8 cellular contexts compared by ENCODE assay signal in genomic region chr1:109427171-109427467, GRCh38. TPM values are rescaled to one million over a fixed set of nuclear protein-coding genes. Genes with fewer than 3 reads are reported as not detected.
DNase-seq lines count a peak whose midpoint lies in the region; ATAC-seq, FAIRE-seq and TF ChIP-seq lines count a peak whose summit lies in the region.

No MANE protein-coding gene starts in this region.

- POLR2A ChIA-PET in activated naive CD8-positive, alpha-beta T cell treated with anti-CD3 and anti-CD28 coated beads, Interleukin-2, amount 10 ng/mL, durations not matched to agents 7 days and 5 days (lab: Charles Lee), result interaction anchor here (0.9 to 2.8 kb wide), 7 partner anchors 17 to 193 kb away, joined by 3 to 37 read pairs (median 10); partner anchors contain the start of genes AMPD2, ATXN7L2, GNAI3 and PSRC1

- no peak for TF ChIP-seq CTCF in keratinocyte (optimal IDR thresholded peaks at IDR 0.05 in 1 of 3, IDR thresholded peaks at IDR 0.05 in 1 of 3, conservative IDR thresholded peaks at IDR 0.05 in 1 of 3; ENCODE audit: extremely low read depth in 1 of 3, insufficient read depth in 2 of 3, low read length in 3 of 3)

- H3K9me1 ChIP-seq in keratinocyte (ENCODE audit: control insufficient read depth, extremely low read depth, insufficient read depth, low read length), result no peaks in the 10 kb centered on the region

- H3K9me3 Mint-ChIP-seq in activated CD4-positive, alpha-beta T cell treated with anti-CD3 and anti-CD28 coated beads, Interleukin-2, amount 10 ng/mL, durations not matched to agents 24 days and 14 days, result no peaks in the 10 kb centered on the region
- H3K9me3 Mint-ChIP-seq in activated naive CD8-positive, alpha-beta T cell treated with anti-CD3 and anti-CD28 coated beads, Interleukin-2, amount 10 ng/mL, durations not matched to agents 7 days and 5 days, result no peaks in the 10 kb centered on the region

- H3K4me3 Mint-ChIP-seq in activated CD4-positive, alpha-beta T cell treated with anti-CD3 and anti-CD28 coated beads, Interleukin-2, amount 10 ng/mL, durations not matched to agents 24 days and 14 days, result peak overlapping the region; percentile 94
- peak overlapping the region; percentile 93 for H3K4me3 Mint-ChIP-seq in activated naive CD8-positive, alpha-beta T cell treated with anti-CD3 and anti-CD28 coated beads, Interleukin-2, amount 10 ng/mL, durations not matched to agents 7 days and 5 days

- H3K79me2 ChIP-seq in keratinocyte (ENCODE audit: control insufficient read depth, insufficient read depth, low read length), result peaks cover 46% of the 10 kb centered on the region

- no peaks in the 10 kb centered on the region for H3K27me3 ChIP-seq in keratinocyte (ENCODE audit: control insufficient read depth, extremely low read depth, insufficient read depth, low read length)

- no peaks in the 10 kb centered on the region for H3K9me3 ChIP-seq in keratinocyte (ENCODE audit: control insufficient read depth, low read depth, low read length)

- peaks cover 14% of the 10 kb centered on the region for H3K4me1 ChIP-seq in keratinocyte (ENCODE audit: control insufficient read depth, extremely low read depth, insufficient read depth, low read length)

- intact Hi-C loops in activated CD4-positive, alpha-beta T cell treated with anti-CD3 and anti-CD28 coated beads, Interleukin-2, amount 10 ng/mL, durations not matched to agents 24 days and 14 days (cut with micrococcal nuclease), result loop anchor here (5.0 kb wide), 4 partner anchors 120 to 910 kb away; partner anchors contain the start of genes AMPD2, GNAI3, GNAT2 and RBM15

- peaks cover 26% of the 10 kb centered on the region for H3K36me3 Mint-ChIP-seq in activated CD4-positive, alpha-beta T cell treated with anti-CD3 and anti-CD28 coated beads, Interleukin-2, amount 10 ng/mL, durations not matched to agents 24 days and 14 days (ENCODE audit: low read depth)
- peaks cover 15% of the 10 kb centered on the region for H3K36me3 Mint-ChIP-seq in activated naive CD8-positive, alpha-beta T cell treated with anti-CD3 and anti-CD28 coated beads, Interleukin-2, amount 10 ng/mL, durations not matched to agents 7 days and 5 days

- dilution Hi-C loops in keratinocyte (cut with MboI; ENCODE audit: extremely low pct_ligation_motif_present, low sequenced_read_pairs), result no loop called here

- DNase-seq in activated CD4-positive, alpha-beta T cell treated with anti-CD3 and anti-CD28 coated beads, Interleukin-2, amount 10 ng/mL, durations not matched to agents 24 days and 14 days, result no peak
- DNase-seq in activated CD4-positive, alpha-beta T cell treated with anti-CD3 and anti-CD28 coated beads, Interleukin-2, amount 50 U/mL, for 4 hours, result no peak
- DNase-seq in activated naive CD8-positive, alpha-beta T cell treated with anti-CD3 and anti-CD28 coated beads, Interleukin-2, amount 10 ng/mL, durations not matched to agents 7 days and 5 days, result no peak
- DNase-seq in keratinocyte (ENCODE audit: low read depth, low spot score) (no peak), SKM-1 treated with dmso at 0.1 percent for 144 hours (lab: John Stamatoyannopoulos, UW; ENCODE audit: unreplicated experiment) (no peak), NCI-H510A treated with DMSO at 0.1 percent for 48 hours (lab: John Stamatoyannopoulos, UW) (no peak), occipital lobe (lab: John Stamatoyannopoulos, UW) (no peak)

- H3K9ac ChIP-seq in keratinocyte (ENCODE audit: control insufficient read depth, extremely low read depth, insufficient read depth, low read length), result peak overlapping the region; percentile 89

- peaks cover 24% of the 10 kb centered on the region for H3K4me1 Mint-ChIP-seq in activated CD4-positive, alpha-beta T cell treated with anti-CD3 and anti-CD28 coated beads, Interleukin-2, amount 10 ng/mL, durations not matched to agents 24 days and 14 days
- H3K4me1 Mint-ChIP-seq in activated naive CD8-positive, alpha-beta T cell treated with anti-CD3 and anti-CD28 coated beads, Interleukin-2, amount 10 ng/mL, durations not matched to agents 7 days and 5 days, result peaks cover 24% of the 10 kb centered on the region

- no peaks in the 10 kb centered on the region for H4K20me1 ChIP-seq in keratinocyte (ENCODE audit: control insufficient read depth, extremely low read depth, insufficient read depth, low read length)

- peak overlapping the region; percentile 97 to 100 (median 100) for H3K4me3 ChIP-seq in keratinocyte (ENCODE audit: control insufficient read depth in 2 of 3, extremely low read depth in 1 of 3, insufficient read depth in 2 of 3, low read depth in 1 of 3, low read length in 3 of 3)

- no peak for ATAC-seq in activated naive CD8-positive, alpha-beta T cell treated with anti-CD3 and anti-CD28 coated beads, Interleukin-2, amount 10 ng/mL, durations not matched to agents 7 days and 5 days (ENCODE audit: low read depth)

- peaks cover 2% of the 10 kb centered on the region for H3K27me3 Mint-ChIP-seq in activated CD4-positive, alpha-beta T cell treated with anti-CD3 and anti-CD28 coated beads, Interleukin-2, amount 10 ng/mL, durations not matched to agents 24 days and 14 days
- no peaks in the 10 kb centered on the region for H3K27me3 Mint-ChIP-seq in activated naive CD8-positive, alpha-beta T cell treated with anti-CD3 and anti-CD28 coated beads, Interleukin-2, amount 10 ng/mL, durations not matched to agents 7 days and 5 days

- H2AFZ ChIP-seq in keratinocyte (ENCODE audit: control insufficient read depth, low read length), result peak overlapping the region; percentile 78

- peak overlapping the region; percentile 74 for H3K4me2 ChIP-seq in keratinocyte (ENCODE audit: control insufficient read depth, extremely low read depth, insufficient read depth, low read depth, low read length)

- peaks cover 0 to 3% of the 10 kb centered on the region in 2 experiments for H3K36me3 ChIP-seq in keratinocyte (ENCODE audit: control insufficient read depth in 2 of 2, extremely low read depth in 1 of 2, insufficient read depth in 2 of 2, low read length in 2 of 2)

- H3K27ac ChIP-seq in keratinocyte (ENCODE audit: control insufficient read depth, insufficient read depth, low read length) (peak overlapping the region; percentile 87), temporal lobe (ENCODE audit: low read depth, low read length) (peak overlapping the region; percentile 59)

- peak overlapping the region; percentile 97 for H3K27ac Mint-ChIP-seq in activated CD4-positive, alpha-beta T cell treated with anti-CD3 and anti-CD28 coated beads, Interleukin-2, amount 10 ng/mL, durations not matched to agents 24 days and 14 days
- H3K27ac Mint-ChIP-seq in activated naive CD8-positive, alpha-beta T cell treated with anti-CD3 and anti-CD28 coated beads, Interleukin-2, amount 10 ng/mL, durations not matched to agents 7 days and 5 days, result peak overlapping the region; percentile 97

- FAIRE-seq in keratinocyte (lab: Jason Lieb, UNC), result no peak

RNA-seq across cellular contexts. Expression of gene PSMA5, which starts 0.9 kb away (rescaled TPM):
- 262 and 270 TPM in 2 replicates for total RNA-seq in activated CD4-positive, alpha-beta T cell treated with anti-CD3 and anti-CD28 coated beads, Interleukin-2, amount 10 ng/mL, durations not matched to agents 24 days and 14 days
- 100 to 1,000 TPM; 135 TPM for total RNA-seq in activated naive CD8-positive, alpha-beta T cell treated with anti-CD3 and anti-CD28 coated beads, Interleukin-2, amount 10 ng/mL, durations not matched to agents 7 days and 5 days
- 111 to 150 TPM (median 131 TPM) in 3 replicates for polyA plus RNA-seq in keratinocyte
- 24.7 TPM for polyA plus RNA-seq in keratinocyte (2011; ENCODE audit: low read depth)
- 97.8 and 148 TPM in 2 replicates for polyA plus RNA-seq in keratinocyte (2011; cell fraction: cytosol; rRNA removed)
- 79.7 and 90.6 TPM in 2 replicates for polyA plus RNA-seq in keratinocyte (2011; cell fraction: nucleus; rRNA removed)
- 85.8 and 91.0 TPM in 2 replicates for polyA plus RNA-seq in keratinocyte (2012; ENCODE audit: low replicate concordance)
- polyA minus RNA-seq in keratinocyte, result 24.1 to 77.7 TPM (median 57.8 TPM) in 3 replicates
- polyA minus RNA-seq in keratinocyte (2011; cell fraction: cytosol; rRNA and poly(A)+ RNA removed), result 48.9 TPM
- 14.5 and 24.8 TPM in 2 replicates for polyA minus RNA-seq in keratinocyte (2011; cell fraction: nucleus; rRNA and poly(A)+ RNA removed)
- total RNA-seq in temporal lobe, result 21.1 TPM
- total RNA-seq in occipital lobe, result 34.6 TPM

RNA-seq across cellular contexts. Expression of gene SORT1, which starts 29.4 kb away (rescaled TPM):
- 1.2 and 1.4 TPM in 2 replicates for total RNA-seq in activated CD4-positive, alpha-beta T cell treated with anti-CD3 and anti-CD28 coated beads, Interleukin-2, amount 10 ng/mL, durations not matched to agents 24 days and 14 days
- total RNA-seq in activated naive CD8-positive, alpha-beta T cell treated with anti-CD3 and anti-CD28 coated beads, Interleukin-2, amount 10 ng/mL, durations not matched to agents 7 days and 5 days, result 10 to 100 TPM in 1 of 2 experiments, 1 to 10 TPM in 1; 6.5 to 11.0 TPM
- polyA plus RNA-seq in keratinocyte, result 1.3 to 2.8 TPM (median 1.6 TPM) in 3 replicates
- polyA plus RNA-seq in keratinocyte (2011; ENCODE audit: low read depth), result 25.9 TPM
- polyA plus RNA-seq in keratinocyte (2011; cell fraction: cytosol; rRNA removed), result 0.92 and 2.3 TPM in 2 replicates
- 3.3 and 4.3 TPM in 2 replicates for polyA plus RNA-seq in keratinocyte (2011; cell fraction: nucleus; rRNA removed)
- 2.0 and 12.2 TPM in 2 replicates for polyA plus RNA-seq in keratinocyte (2012; ENCODE audit: low replicate concordance)
- 5.3 to 9.3 TPM (median 7.2 TPM) in 3 replicates for polyA minus RNA-seq in keratinocyte
- polyA minus RNA-seq in keratinocyte (2011; cell fraction: cytosol; rRNA and poly(A)+ RNA removed), result 4.6 TPM
- polyA minus RNA-seq in keratinocyte (2011; cell fraction: nucleus; rRNA and poly(A)+ RNA removed), result 9.5 and 10.1 TPM in 2 replicates
- 46.7 TPM for total RNA-seq in temporal lobe
- 48.2 TPM for total RNA-seq in occipital lobe

RNA-seq across cellular contexts. Expression of gene SYPL2, which starts 39.2 kb away (rescaled TPM):
- 0.07 TPM in 1 of 2 replicates, not detected in the other for total RNA-seq in activated CD4-positive, alpha-beta T cell treated with anti-CD3 and anti-CD28 coated beads, Interleukin-2, amount 10 ng/mL, durations not matched to agents 24 days and 14 days
- not detected for total RNA-seq in activated naive CD8-positive, alpha-beta T cell treated with anti-CD3 and anti-CD28 coated beads, Interleukin-2, amount 10 ng/mL, durations not matched to agents 7 days and 5 days
- not detected in 3 replicates for polyA plus RNA-seq in keratinocyte
- polyA plus RNA-seq in keratinocyte (2011; ENCODE audit: low read depth), result not detected
- polyA plus RNA-seq in keratinocyte (2011; cell fraction: cytosol; rRNA removed), result not detected in 2 replicates
- polyA plus RNA-seq in keratinocyte (2011; cell fraction: nucleus; rRNA removed), result not detected in 2 replicates
- not detected in 2 replicates for polyA plus RNA-seq in keratinocyte (2012; ENCODE audit: low replicate concordance)
- not detected in 3 replicates for polyA minus RNA-seq in keratinocyte
- not detected for polyA minus RNA-seq in keratinocyte (2011; cell fraction: cytosol; rRNA and poly(A)+ RNA removed)
- not detected in 2 replicates for polyA minus RNA-seq in keratinocyte (2011; cell fraction: nucleus; rRNA and poly(A)+ RNA removed)
- total RNA-seq in temporal lobe (under 0.01 TPM), occipital lobe (not detected)

RNA-seq across cellular contexts. Expression of gene ATXN7L2, which starts 56.6 kb away (rescaled TPM):
- total RNA-seq in activated CD4-positive, alpha-beta T cell treated with anti-CD3 and anti-CD28 coated beads, Interleukin-2, amount 10 ng/mL, durations not matched to agents 24 days and 14 days, result 15.1 and 15.6 TPM in 2 replicates
- 10 to 100 TPM; 10.4 to 12.4 TPM for total RNA-seq in activated naive CD8-positive, alpha-beta T cell treated with anti-CD3 and anti-CD28 coated beads, Interleukin-2, amount 10 ng/mL, durations not matched to agents 7 days and 5 days
- 1.2 to 2.0 TPM (median 1.5 TPM) in 3 replicates for polyA plus RNA-seq in keratinocyte
- polyA plus RNA-seq in keratinocyte (2011; ENCODE audit: low read depth), result 1.2 TPM
- polyA plus RNA-seq in keratinocyte (2011; cell fraction: cytosol; rRNA removed), result 0.51 and 1.2 TPM in 2 replicates
- 3.9 and 5.1 TPM in 2 replicates for polyA plus RNA-seq in keratinocyte (2011; cell fraction: nucleus; rRNA removed)
- 1.9 and 2.4 TPM in 2 replicates for polyA plus RNA-seq in keratinocyte (2012; ENCODE audit: low replicate concordance)
- 0.59 to 1.8 TPM (median 0.93 TPM) in 3 replicates for polyA minus RNA-seq in keratinocyte
- 2.3 TPM for polyA minus RNA-seq in keratinocyte (2011; cell fraction: cytosol; rRNA and poly(A)+ RNA removed)
- 1.0 and 1.8 TPM in 2 replicates for polyA minus RNA-seq in keratinocyte (2011; cell fraction: nucleus; rRNA and poly(A)+ RNA removed)
- total RNA-seq in temporal lobe (4.2 TPM), occipital lobe (4.1 TPM)
